Comparison of ENCODE assay signal across 8 cellular contexts in the genomic region with DNA sequence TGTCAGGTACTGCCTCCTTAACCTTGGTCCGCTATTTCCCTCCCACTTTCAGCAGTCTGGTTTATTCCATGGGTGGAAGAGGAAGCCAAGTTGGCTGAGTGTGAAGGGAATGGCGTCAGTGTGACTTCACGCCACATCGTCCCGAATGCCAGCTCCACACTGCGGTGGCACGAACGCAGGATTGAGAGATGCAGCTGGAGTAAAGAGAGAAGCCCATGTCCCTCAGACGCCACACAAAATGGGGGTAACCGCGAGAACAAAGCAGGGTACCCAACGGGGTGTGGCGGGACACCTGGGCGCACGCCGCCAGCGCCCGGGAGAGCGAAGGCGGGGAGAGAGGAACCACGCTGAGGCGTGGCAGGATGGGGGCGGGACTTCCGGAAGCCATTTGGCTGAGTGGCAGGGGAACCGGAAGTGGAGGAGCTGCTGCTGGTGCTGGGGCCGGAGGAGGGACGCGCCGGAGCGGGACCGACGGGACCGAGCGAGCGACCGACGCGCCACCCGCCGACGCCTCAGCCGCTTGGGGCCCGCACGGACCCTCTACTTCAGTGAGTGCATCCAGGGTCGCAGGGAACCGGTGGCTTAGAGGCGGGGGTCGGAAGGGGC. TPM values are rescaled to one million over a fixed set of nuclear protein-coding genes. Genes with fewer than 3 reads are reported as not detected.
DNase-seq lines count a peak whose midpoint lies in the region; ATAC-seq and TF ChIP-seq lines count a peak whose summit lies in the region.

TSS of gene PAFAH1B2 (plus strand) at position 417 of the 606 bp plus-strand sequence. CDS start 8,161 bp downstream, outside the sequence.

- H3K27me3 ChIP-seq in CD4-positive, alpha-beta memory T cell (ENCODE audit: insufficient read depth, low read length): no peaks in the 10 kb centered on the region
- H3K27me3 ChIP-seq in liver (ENCODE audit: control insufficient read depth in 4 of 4, insufficient read depth in 4 of 4, low read length in 3 of 4): no peaks in the 10 kb centered on the region

- intact Hi-C loops in CD4-positive, alpha-beta memory T cell (cut with micrococcal nuclease): loop anchor here (1.0 to 5.0 kb wide), 4 partner anchors 34 to 1958 kb away; partner anchors contain the start of genes DPAGT1, PCSK7, RNF214 and SIDT2
- intact Hi-C loops in activated CD4-positive, alpha-beta memory T cell treated with anti-CD3 and anti-CD28 coated beads for 36 hours (cut with micrococcal nuclease): loop anchor here (1.0 kb wide), 1 partner anchor 34 kb away; the partner anchor contains the start of gene SIDT2

- peak within 1 kb of the TSS; percentile 92 to 99 (median 98) for H3K27ac Mint-ChIP-seq in CD4-positive, alpha-beta memory T cell
- peak within 1 kb of the TSS; percentile 90 for H3K27ac Mint-ChIP-seq in activated CD4-positive, alpha-beta memory T cell treated with anti-CD3 and anti-CD28 coated beads for 36 hours

- under 1% methylated on average over 48 of the region's 48 CpGs for WGBS in liver

- DNase-seq in CD4-positive, alpha-beta memory T cell: peak; percentile 94 to 95 (median 94)
- DNase-seq in HK-2 (ENCODE audit: unreplicated experiment) (peak; percentile 90), NCI-H82 treated with DMSO at 0.1 percent for 48 hours (lab: John Stamatoyannopoulos, UW; ENCODE audit: unreplicated experiment) (peak; percentile 57), dermis microvascular lymphatic vessel endothelial cell (ENCODE audit: low read depth in 2 of 2) (peak; percentile 87 to 93)
- peak; percentile 97 for DNase-seq in activated CD4-positive, alpha-beta memory T cell treated with anti-CD3 and anti-CD28 coated beads for 36 hours
- DNase-seq in stimulated activated CD4-positive, alpha-beta T cell treated with anti-CD3 and anti-CD28 coated beads, Interleukin-4, amount 100 ng/mL, for 1 hour: peak; percentile 96

- peaks cover 10 to 30% of the 10 kb centered on the region in 2 donors for H3K36me3 Mint-ChIP-seq in CD4-positive, alpha-beta memory T cell
- H3K36me3 Mint-ChIP-seq in activated CD4-positive, alpha-beta memory T cell treated with anti-CD3 and anti-CD28 coated beads for 36 hours: peaks cover 28% of the 10 kb centered on the region

- peak within 1 kb of the TSS; percentile 70 for H3K27ac ChIP-seq in CD4-positive, alpha-beta memory T cell (ENCODE audit: low read depth, low read length)
- H3K27ac ChIP-seq in liver (ENCODE audit: low read depth in 1 of 2, low read length in 2 of 2): peak within 1 kb of the TSS; percentile 77 to 91

- H3K36me3 ChIP-seq in CD4-positive, alpha-beta memory T cell (ENCODE audit: insufficient read depth, low read length): peaks cover 4% of the 10 kb centered on the region
- H3K36me3 ChIP-seq in liver (ENCODE audit: control insufficient read depth in 4 of 4, insufficient read depth in 3 of 4, low read depth in 1 of 4, low read length in 3 of 4): peaks cover 0 to 6% (median 4%) of the 10 kb centered on the region in 4 donors

- CTCF ChIA-PET in CD4-positive, alpha-beta memory T cell (lab: Charles Lee; ENCODE audit: partially characterized antibody): interaction anchor here (0.9 to 5.8 kb wide), 6 partner anchors 36 to 412 kb away, joined by 3 to 41 read pairs (median 4); partner anchors contain the start of gene SIDT2
- CTCF ChIA-PET in activated CD4-positive, alpha-beta memory T cell treated with anti-CD3 and anti-CD28 coated beads for 36 hours (lab: Charles Lee): interaction anchor here (0.7 to 2.7 kb wide), 12 partner anchors 34 to 384 kb away, joined by 3 to 16 read pairs (median 4); partner anchors contain the start of genes APOA5, PCSK7 and SIDT2

- peak in 1 of 2 donors; percentile 2 for TF ChIP-seq RAD21 in liver (IDR thresholded peaks at IDR 0.05)

- H3K4me3 Mint-ChIP-seq in CD4-positive, alpha-beta memory T cell: peak within 1 kb of the TSS; percentile 97 to 100 (median 99)
- peak within 1 kb of the TSS; percentile 96 for H3K4me3 Mint-ChIP-seq in activated CD4-positive, alpha-beta memory T cell treated with anti-CD3 and anti-CD28 coated beads for 36 hours

- peak within 1 kb of the TSS; percentile 77 to 92 for H3K9ac ChIP-seq in liver (ENCODE audit: low read depth in 1 of 2, low read length in 2 of 2)

- peaks cover 2 to 6% of the 10 kb centered on the region in 2 donors for H3K27me3 Mint-ChIP-seq in CD4-positive, alpha-beta memory T cell
- H3K27me3 Mint-ChIP-seq in activated CD4-positive, alpha-beta memory T cell treated with anti-CD3 and anti-CD28 coated beads for 36 hours: no peaks in the 10 kb centered on the region

- no peaks in the 10 kb centered on the region for H3K9me3 Mint-ChIP-seq in CD4-positive, alpha-beta memory T cell
- no peaks in the 10 kb centered on the region for H3K9me3 Mint-ChIP-seq in activated CD4-positive, alpha-beta memory T cell treated with anti-CD3 and anti-CD28 coated beads for 36 hours

- no peak for TF ChIP-seq CTCF in liver (IDR thresholded peaks at IDR 0.05; ENCODE audit: low read depth, low read length, missing input control)

- POLR2A ChIA-PET in CD4-positive, alpha-beta memory T cell (lab: Charles Lee; ENCODE audit: partially characterized antibody): interaction anchor here (1.0 to 5.9 kb wide), 17 partner anchors 10 to 1751 kb away, joined by 3 to 75 read pairs (median 4); partner anchors contain the start of genes BUD13, CEP164, PCSK7 and RNF214
- POLR2A ChIA-PET in activated CD4-positive, alpha-beta memory T cell treated with anti-CD3 and anti-CD28 coated beads for 36 hours (lab: Charles Lee): interaction anchor here (0.6 to 2.7 kb wide), 15 partner anchors 15 to 370 kb away, joined by 3 to 23 read pairs (median 4); partner anchors contain the start of genes CEP164 and SIDT2

- H3K4me1 ChIP-seq in CD4-positive, alpha-beta memory T cell (ENCODE audit: insufficient read depth, low read length): peaks cover 46% of the 10 kb centered on the region
- peaks cover 2 to 21% (median 11%) of the 10 kb centered on the region in 4 donors for H3K4me1 ChIP-seq in liver (ENCODE audit: control insufficient read depth in 4 of 4, insufficient read depth in 4 of 4, low read length in 3 of 4)

- H3K4me3 ChIP-seq in CD4-positive, alpha-beta memory T cell (ENCODE audit: low read length in 2 of 2): peak within 1 kb of the TSS; percentile 68 to 93
- peak within 1 kb of the TSS; percentile 86 to 100 (median 92) for H3K4me3 ChIP-seq in liver (ENCODE audit: low read depth in 1 of 3, low read length in 3 of 3)

- ATAC-seq in GM19455 (IDR thresholded peaks at IDR 0.05; ENCODE audit: unreplicated experiment): peak; percentile 97

- H3K4me1 Mint-ChIP-seq in CD4-positive, alpha-beta memory T cell: peaks cover 33 to 56% (median 44%) of the 10 kb centered on the region in 4 donors
- peaks cover 37% of the 10 kb centered on the region for H3K4me1 Mint-ChIP-seq in activated CD4-positive, alpha-beta memory T cell treated with anti-CD3 and anti-CD28 coated beads for 36 hours (ENCODE audit: low read depth)

- H3K9me3 ChIP-seq in CD4-positive, alpha-beta memory T cell (ENCODE audit: control insufficient read depth in 1 of 2, low read length in 2 of 2): no peaks in the 10 kb centered on the region
- H3K9me3 ChIP-seq in liver (ENCODE audit: control insufficient read depth in 4 of 4, low read length in 3 of 4): no peaks in the 10 kb centered on the region

TF ChIP-seq in liver, 16 proteins besides CTCF, POLR2A, EP300 and RAD21:
- TF ChIP-seq NR2F2 (IDR thresholded peaks at IDR 0.05) (no peak), GABPA (IDR thresholded peaks at IDR 0.05 in 1 of 2, conservative IDR thresholded peaks at IDR 0.05 in 1 of 2) (peak; percentile 88 to 95), HNF4G (IDR thresholded peaks at IDR 0.05) (no peak), SP1 (IDR thresholded peaks at IDR 0.05) (peak; percentile 26), YY1 (IDR thresholded peaks at IDR 0.05) (peak; percentile 75)
- TF ChIP-seq, protein P1, sequence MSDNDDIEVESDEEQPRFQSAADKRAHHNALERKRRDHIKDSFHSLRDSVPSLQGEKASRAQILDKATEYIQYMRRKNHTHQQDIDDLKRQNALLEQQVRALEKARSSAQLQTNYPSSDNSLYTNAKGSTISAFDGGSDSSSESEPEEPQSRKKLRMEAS (IDR thresholded peaks at IDR 0.05): peak; percentile 71
- TF ChIP-seq, protein P2, sequence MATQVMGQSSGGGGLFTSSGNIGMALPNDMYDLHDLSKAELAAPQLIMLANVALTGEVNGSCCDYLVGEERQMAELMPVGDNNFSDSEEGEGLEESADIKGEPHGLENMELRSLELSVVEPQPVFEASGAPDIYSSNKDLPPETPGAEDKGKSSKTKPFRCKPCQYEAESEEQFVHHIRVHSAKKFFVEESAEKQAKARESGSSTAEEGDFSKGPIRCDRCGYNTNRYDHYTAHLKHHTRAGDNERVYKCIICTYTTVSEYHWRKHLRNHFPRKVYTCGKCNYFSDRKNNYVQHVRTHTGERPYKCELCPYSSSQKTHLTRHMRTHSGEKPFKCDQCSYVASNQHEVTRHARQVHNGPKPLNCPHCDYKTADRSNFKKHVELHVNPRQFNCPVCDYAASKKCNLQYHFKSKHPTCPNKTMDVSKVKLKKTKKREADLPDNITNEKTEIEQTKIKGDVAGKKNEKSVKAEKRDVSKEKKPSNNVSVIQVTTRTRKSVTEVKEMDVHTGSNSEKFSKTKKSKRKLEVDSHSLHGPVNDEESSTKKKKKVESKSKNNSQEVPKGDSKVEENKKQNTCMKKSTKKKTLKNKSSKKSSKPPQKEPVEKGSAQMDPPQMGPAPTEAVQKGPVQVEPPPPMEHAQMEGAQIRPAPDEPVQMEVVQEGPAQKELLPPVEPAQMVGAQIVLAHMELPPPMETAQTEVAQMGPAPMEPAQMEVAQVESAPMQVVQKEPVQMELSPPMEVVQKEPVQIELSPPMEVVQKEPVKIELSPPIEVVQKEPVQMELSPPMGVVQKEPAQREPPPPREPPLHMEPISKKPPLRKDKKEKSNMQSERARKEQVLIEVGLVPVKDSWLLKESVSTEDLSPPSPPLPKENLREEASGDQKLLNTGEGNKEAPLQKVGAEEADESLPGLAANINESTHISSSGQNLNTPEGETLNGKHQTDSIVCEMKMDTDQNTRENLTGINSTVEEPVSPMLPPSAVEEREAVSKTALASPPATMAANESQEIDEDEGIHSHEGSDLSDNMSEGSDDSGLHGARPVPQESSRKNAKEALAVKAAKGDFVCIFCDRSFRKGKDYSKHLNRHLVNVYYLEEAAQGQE (IDR thresholded peaks at IDR 0.05): no peak

RNA-seq across cellular contexts. Expression of gene PAFAH1B2, which starts in this region (rescaled TPM):
- total RNA-seq in CD4-positive, alpha-beta memory T cell: 10 to 100 TPM; 61.6 to 64.2 TPM
- polyA plus RNA-seq in CD4-positive, alpha-beta memory T cell: 10 to 100 TPM; 16.4 to 23.7 TPM
- total RNA-seq in activated CD4-positive, alpha-beta memory T cell treated with anti-CD3 and anti-CD28 coated beads for 36 hours: 10 to 100 TPM; 61.3 to 61.5 TPM
- total RNA-seq in dermis microvascular lymphatic vessel endothelial cell (172 and 190 TPM in 2 replicates), liver (10 to 100 TPM; 33.4 to 39.8 TPM)
- polyA plus RNA-seq in liver: 10 to 100 TPM; 12.7 to 16.4 TPM

Comparison
In these comparisons a context has a peak if more than half of its experiments do, and no peak if none do; other contexts are left out.
1. Peak in every context shown above with its lines: DNase-seq, ATAC-seq, H3K4me3 ChIP-seq and H3K27ac ChIP-seq.